In genomic region chr3:195442573-195443390, GRCh38 we compare ENCODE assay signal across 8 cellular contexts.
DNase-seq lines count a peak whose midpoint lies in the region; ATAC-seq and TF ChIP-seq lines count a peak whose summit lies in the region.

TSS of gene ACAP2 (minus strand) at chr3:195443020. CDS start at chr3:195442847, 173 bp downstream.

- no peaks in the 10 kb centered on the region for H3K27me3 Mint-ChIP-seq in central memory CD8-positive, alpha-beta T cell

- ATAC-seq in GM19025 (IDR thresholded peaks at IDR 0.05; ENCODE audit: low read depth, unreplicated experiment) (peak; percentile 93), HG03342 (IDR thresholded peaks at IDR 0.05; ENCODE audit: unreplicated experiment) (peak; percentile 93)
- peak; percentile 91 for ATAC-seq in central memory CD8-positive, alpha-beta T cell (replicated peaks; ENCODE audit: extremely low read depth, poor library complexity, severe bottlenecking)

- H3K4me3 Mint-ChIP-seq in central memory CD8-positive, alpha-beta T cell: peak within 1 kb of the TSS; percentile 98

- H3K27ac Mint-ChIP-seq in central memory CD8-positive, alpha-beta T cell (ENCODE audit: low read depth): peak within 1 kb of the TSS; percentile 88

- no peak for TF ChIP-seq CTCF in AG09309 (IDR thresholded peaks at IDR 0.05; ENCODE audit: control insufficient read depth, insufficient read depth, low read depth, low read length, missing control alignments)

- peaks cover 15% of the 10 kb centered on the region for H3K36me3 Mint-ChIP-seq in central memory CD8-positive, alpha-beta T cell (ENCODE audit: insufficient read depth)

- DNase-seq in AG09309 (ENCODE audit: low read depth) (peak; percentile 96), NCI-H446 (lab: John Stamatoyannopoulos, UW) (peak; percentile 100), iris pigment epithelial cell (ENCODE audit: low read depth) (peak; percentile 100)
- peak; percentile 94 for DNase-seq in activated CD4-positive, CD25-positive, alpha-beta regulatory T cell treated with anti-CD3 and anti-CD28 coated beads, Interleukin-2, amount 50 U/mL, for 16 hours (ENCODE audit: low read depth, low spot score)
- DNase-seq in central memory CD8-positive, alpha-beta T cell (ENCODE audit: low spot score in 2 of 2): peak; percentile 97 to 98
- peak; percentile 99 for DNase-seq in stimulated activated CD4-positive, alpha-beta T cell treated with anti-CD3 and anti-CD28 coated beads, Interleukin-12 subunit alpha, Interleukin-12 subunit beta, amount 100 ng/mL, for 4 hours

- peaks cover 43% of the 10 kb centered on the region for H3K4me1 Mint-ChIP-seq in central memory CD8-positive, alpha-beta T cell

- peak within 1 kb of the TSS; percentile 85 for H3K4me3 ChIP-seq in AG09309 (ENCODE audit: control insufficient read depth, low read depth, low read length)

- H3K9me3 Mint-ChIP-seq in central memory CD8-positive, alpha-beta T cell: no peaks in the 10 kb centered on the region

Comparison
In these comparisons a context has a peak if more than half of its experiments do, and no peak if none do; other contexts are left out.
1. Peak in every context shown above with its lines: DNase-seq, ATAC-seq and H3K4me3 ChIP-seq.